ENCODE assay signal across 8 cellular contexts in the genomic region with DNA sequence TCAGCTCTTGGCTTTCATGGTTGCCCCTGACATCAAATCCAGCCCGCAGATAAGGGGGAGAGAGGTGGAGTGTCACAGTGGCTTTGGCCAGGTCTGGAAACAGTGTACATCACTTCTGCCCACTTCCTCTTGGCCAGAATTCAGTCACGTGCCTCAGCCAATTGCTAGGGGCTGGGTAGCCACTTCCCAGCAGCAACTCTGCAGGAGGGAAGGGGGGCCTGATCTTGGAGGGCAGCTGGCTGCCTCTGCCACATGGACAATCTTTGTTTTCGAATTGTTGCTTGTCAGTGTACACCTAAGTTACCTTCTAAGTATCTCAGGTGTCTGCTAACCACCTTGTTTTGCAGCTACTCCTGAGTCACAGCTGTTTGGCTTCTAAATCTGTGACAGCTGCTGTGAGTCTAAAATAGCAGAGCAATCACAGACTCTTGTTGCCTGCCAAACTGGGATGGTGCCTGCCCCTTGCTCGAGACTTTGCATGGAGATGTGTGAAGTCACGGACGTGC. TPM values are rescaled to one million over a fixed set of nuclear protein-coding genes. Genes with fewer than 3 reads are reported as not detected.
DNase-seq lines count a peak whose midpoint lies in the region; ATAC-seq, FAIRE-seq and TF ChIP-seq lines count a peak whose summit lies in the region.

No MANE protein-coding gene starts in this region.

- no peaks in the 10 kb centered on the region for H3F3A ChIP-seq in OCI-LY1 (ENCODE audit: insufficient read depth, low read length)

- H3K4me1 ChIP-seq in OCI-LY1 (ENCODE audit: insufficient read depth, low read length, severe bottlenecking) (peaks cover 44% of the 10 kb centered on the region), trophoblast cell (ENCODE audit: control insufficient read depth in 1 of 2, insufficient read depth in 2 of 2, low read length in 2 of 2) (peaks cover 28 to 30% of the 10 kb centered on the region in 2 experiments), small intestine (ENCODE audit: control insufficient read depth in 2 of 2, insufficient read depth in 1 of 2, low read depth in 1 of 2, low read length in 1 of 2) (no peaks in the 10 kb centered on the region)

- H3K4me3 ChIP-seq in OCI-LY1 (ENCODE audit: low read depth, low read length, poor library complexity, severe bottlenecking): no peak overlapping the region
- H3K4me3 ChIP-seq in trophoblast cell (ENCODE audit: low read depth, low read length): no peak overlapping the region
- H3K4me3 ChIP-seq in small intestine (ENCODE audit: low read depth in 1 of 2, low read length in 2 of 2): no peak overlapping the region

- no peaks in the 10 kb centered on the region for H3K79me1 ChIP-seq in trophoblast cell (ENCODE audit: low read length)

- DNase-seq in A172 (ENCODE audit: low spot score) (peak; percentile 65), fibroblast of gingiva (ENCODE audit: low read depth) (peak; percentile 46), trophoblast cell (peak; percentile 72 to 75), DMS53 (lab: John Stamatoyannopoulos, UW) (no peak), small intestine (no peak), NCI-H510A (lab: John Stamatoyannopoulos, UW) (no peak)

- peak; percentile 53 for ATAC-seq in GM19467 (IDR thresholded peaks at IDR 0.05; ENCODE audit: unreplicated experiment)

- no peaks in the 10 kb centered on the region for H3K9me3 ChIP-seq in OCI-LY1 (ENCODE audit: low read length)
- no peaks in the 10 kb centered on the region for H3K9me3 ChIP-seq in trophoblast cell (ENCODE audit: insufficient read depth, low read depth, low read length)
- no peaks in the 10 kb centered on the region for H3K9me3 ChIP-seq in small intestine (ENCODE audit: control insufficient read depth, low read depth)

- no peak overlapping the region for H4K91ac ChIP-seq in trophoblast cell (ENCODE audit: low read depth, low read length)

- H4K8ac ChIP-seq in trophoblast cell (ENCODE audit: low read depth, low read length): no peak overlapping the region

- H4K20me1 ChIP-seq in OCI-LY1 (ENCODE audit: insufficient read depth, low read length): no peaks in the 10 kb centered on the region

- H3K9ac ChIP-seq in OCI-LY1 (ENCODE audit: low read length): no peak overlapping the region
- no peak overlapping the region for H3K9ac ChIP-seq in trophoblast cell (ENCODE audit: low read length)

- FAIRE-seq in small intestine (lab: Jason Lieb, UNC): no peak

- H3K36me3 ChIP-seq in OCI-LY1 (ENCODE audit: insufficient read depth, low read length): no peaks in the 10 kb centered on the region
- no peaks in the 10 kb centered on the region for H3K36me3 ChIP-seq in trophoblast cell (ENCODE audit: control insufficient read depth in 1 of 2, insufficient read depth in 2 of 2, low read length in 2 of 2)
- no peaks in the 10 kb centered on the region for H3K36me3 ChIP-seq in small intestine (ENCODE audit: control insufficient read depth in 2 of 2, insufficient read depth in 2 of 2, low read length in 2 of 2)

- no peaks in the 10 kb centered on the region for H3K9me2 ChIP-seq in OCI-LY1 (ENCODE audit: low read depth, low read length)

- no peak overlapping the region for H2BK120ac ChIP-seq in trophoblast cell (ENCODE audit: insufficient read depth, low read length, poor library complexity)

- no peak overlapping the region for H3K18ac ChIP-seq in trophoblast cell (ENCODE audit: low read length)

- H2AFZ ChIP-seq in OCI-LY1 (ENCODE audit: low read length) (no peak overlapping the region), trophoblast cell (ENCODE audit: insufficient read depth, low read length, poor library complexity) (no peak overlapping the region)

- H3K23ac ChIP-seq in trophoblast cell (ENCODE audit: low read length): no peak overlapping the region

- no peak for TF ChIP-seq CTCF in OCI-LY1 (IDR thresholded peaks at IDR 0.05; ENCODE audit: low read length)

- no peak overlapping the region for H4K12ac ChIP-seq in trophoblast cell (ENCODE audit: low read depth, low read length)

- peak overlapping the region; percentile 25; the same call in 1 of the 2 replicates for H3K4me2 ChIP-seq in OCI-LY1 (ENCODE audit: low read length)
- H3K4me2 ChIP-seq in trophoblast cell (ENCODE audit: low read length): peak overlapping the region; percentile 46

- H3K27me3 ChIP-seq in OCI-LY1 (ENCODE audit: insufficient read depth, low read length): no peaks in the 10 kb centered on the region
- no peaks in the 10 kb centered on the region for H3K27me3 ChIP-seq in trophoblast cell (ENCODE audit: insufficient read depth, low read length)
- H3K27me3 ChIP-seq in small intestine (ENCODE audit: control insufficient read depth in 2 of 2, insufficient read depth in 2 of 2, low read length in 2 of 2): no peaks in the 10 kb centered on the region

- H3K79me2 ChIP-seq in OCI-LY1 (ENCODE audit: insufficient read depth, low read length) (no peaks in the 10 kb centered on the region), trophoblast cell (ENCODE audit: control insufficient read depth, insufficient read depth, low read length, poor library complexity) (no peaks in the 10 kb centered on the region)

- no peak overlapping the region for H3K14ac ChIP-seq in trophoblast cell (ENCODE audit: low read length)

- H2BK12ac ChIP-seq in trophoblast cell (ENCODE audit: low read length): no peak overlapping the region

- no peak overlapping the region for H3K4ac ChIP-seq in trophoblast cell (ENCODE audit: low read depth, low read length)

- no peak overlapping the region for H2BK5ac ChIP-seq in trophoblast cell (ENCODE audit: low read depth, low read length, poor library complexity)

- no peak overlapping the region for H2AK5ac ChIP-seq in trophoblast cell (ENCODE audit: low read length)

- WGBS in trophoblast cell (ENCODE audit: extremely low coverage, insufficient coverage, insufficient read length): no CpG with 5 or more reads among the region's 6 CpGs
- 25 to 37% (median 30%) methylated on average over 6 of the region's 6 CpGs for WGBS in small intestine, 3 donors

- H3K27ac ChIP-seq in OCI-LY1 (ENCODE audit: low read depth, low read length, poor library complexity, severe bottlenecking) (peak overlapping the region; percentile 81), trophoblast cell (ENCODE audit: low read depth, low read length) (no peak overlapping the region), small intestine (ENCODE audit: low read depth in 1 of 2, low read length in 1 of 2) (peak overlapping the region in 1 of 2 donors; percentile 63)

RNA-seq across cellular contexts. Expression of a gene that starts 41.0 kb away (rescaled TPM):
- total RNA-seq in A172 (2014; rRNA removed; shearing (Covaris generic)): 8.7 TPM in 2 replicates
- polyA plus RNA-seq in trophoblast cell (2013): 4.3 TPM in 2 replicates
- 1 to 10 TPM; 2.4 to 8.1 (median 2.5) TPM for polyA plus RNA-seq in small intestine

Comparison
In these comparisons a context has a peak if more than half of its experiments do, and no peak if none do; other contexts are left out.
1. DNase-seq: peak in A172 (single experiment), fibroblast of gingiva (single experiment) and trophoblast cell (2 of 2); none in DMS53 (single experiment), small intestine (single experiment) and NCI-H510A (single experiment).